Comparison of ENCODE assay signal across 2 cellular contexts in the genomic region with DNA sequence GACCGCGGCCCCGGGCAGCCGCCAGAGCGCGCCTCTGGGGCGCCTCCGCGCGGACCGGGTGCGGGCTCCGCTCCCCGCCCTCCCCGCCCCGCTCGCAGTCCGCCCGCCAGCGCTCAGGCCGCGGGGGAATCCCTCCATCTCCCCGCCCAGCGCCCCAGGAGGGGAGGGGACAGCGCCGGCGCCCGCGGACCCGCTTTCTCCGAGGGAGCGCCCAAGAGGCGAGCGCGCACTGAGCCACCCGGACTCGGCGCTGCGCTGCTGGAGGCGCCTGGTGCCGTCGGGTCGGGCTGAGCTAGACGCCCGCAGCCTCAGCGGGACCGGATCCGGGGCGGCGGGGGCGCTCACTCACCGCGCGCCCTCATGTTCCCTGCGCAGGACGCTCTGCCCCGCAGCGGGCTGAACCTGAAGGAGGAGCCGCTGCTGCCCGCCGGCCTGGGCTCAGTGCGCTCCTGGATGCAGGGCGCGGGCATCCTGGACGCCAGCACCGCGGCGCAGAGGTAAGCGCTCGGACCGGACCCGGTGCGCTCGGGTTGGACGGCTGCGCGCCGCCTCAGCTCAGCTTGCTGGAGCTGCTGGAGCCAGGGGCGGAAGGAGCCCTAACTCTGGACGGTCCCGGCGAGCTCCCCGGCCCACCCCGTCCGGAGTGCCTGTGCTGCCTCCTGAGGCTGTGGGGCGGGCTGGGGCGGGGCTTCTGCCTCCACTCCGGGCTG.
TF ChIP-seq lines count a peak whose summit lies in the region.

No MANE protein-coding gene starts in this region.

TF ChIP-seq in K562, 482 proteins besides CTCF, POLR2A, EP300 and RAD21 (continued from another document):
- TF ChIP-seq GABPB1 (CRISPR knock-in tag; IDR thresholded peaks at IDR 0.05) (no peak), CBX8 (IDR thresholded peaks at IDR 0.05; ENCODE audit: borderline replicate concordance, extremely low read depth, low read depth, low read length, poor library complexity, severe bottlenecking) (no peak), PHB (CRISPR knock-in tag; IDR thresholded peaks at IDR 0.05) (no peak), ZNF324 (CRISPR knock-in tag; IDR thresholded peaks at IDR 0.05) (no peak)

TF ChIP-seq in HepG2, 621 proteins besides CTCF, POLR2A, EP300 and RAD21 (continued from another document and continues in another):
- no peak for TF ChIP-seq TGIF2 (CRISPR knock-in tag; IDR thresholded peaks at IDR 0.05)
- no peak for TF ChIP-seq ZNF567 (CRISPR knock-in tag; IDR thresholded peaks at IDR 0.05; ENCODE audit: borderline replicate concordance)
- no peak for TF ChIP-seq MIXL1 (CRISPR knock-in tag; IDR thresholded peaks at IDR 0.05)
- no peak for TF ChIP-seq HNF1A (IDR thresholded peaks at IDR 0.05; ENCODE audit: low read depth)
- TF ChIP-seq HNF1A (CRISPR knock-in tag; IDR thresholded peaks at IDR 0.05; ENCODE audit: borderline replicate concordance) = peak; percentile 53; the same call in 1 of the 2 replicates
- 0 out of 2 replicates have a peak, but pooled peaks have one; percentile 26 for TF ChIP-seq ZNF543 (CRISPR knock-in tag; IDR thresholded peaks at IDR 0.05)
- TF ChIP-seq ZNF33B (CRISPR knock-in tag; IDR thresholded peaks at IDR 0.05) = no peak
- TF ChIP-seq SAP130 (CRISPR knock-in tag; IDR thresholded peaks at IDR 0.05; ENCODE audit: low read depth) = peak; percentile 17; the same call in 1 of the 2 replicates
- no peak for TF ChIP-seq FUBP1 (CRISPR knock-in tag; IDR thresholded peaks at IDR 0.05; ENCODE audit: borderline replicate concordance)
- TF ChIP-seq TAF1 (CRISPR knock-in tag; IDR thresholded peaks at IDR 0.05) = no peak
- TF ChIP-seq XRCC5 (optimal IDR thresholded peaks at IDR 0.05; ENCODE audit: low read length) = peak; percentile 63
- no peak for TF ChIP-seq MEF2D (CRISPR knock-in tag; IDR thresholded peaks at IDR 0.05)
- TF ChIP-seq SIX4 (CRISPR knock-in tag; IDR thresholded peaks at IDR 0.05) = no peak
- TF ChIP-seq AGO2 (optimal IDR thresholded peaks at IDR 0.05; ENCODE audit: low read depth, low read length) = peak; percentile 17
- TF ChIP-seq ZNF607 (CRISPR knock-in tag; IDR thresholded peaks at IDR 0.05; ENCODE audit: borderline replicate concordance) = no peak
- peak; percentile 48; the same call in 1 of the 2 replicates for TF ChIP-seq ZFP91 (CRISPR knock-in tag; IDR thresholded peaks at IDR 0.05; ENCODE audit: borderline replicate concordance)
- no peak for TF ChIP-seq MLX (CRISPR knock-in tag; IDR thresholded peaks at IDR 0.05)
- peak; percentile 66; the same call in 1 of the 2 replicates for TF ChIP-seq ZNF772 (CRISPR knock-in tag; IDR thresholded peaks at IDR 0.05)
- peak; percentile 74; the same call in 1 of the 2 replicates for TF ChIP-seq ZNF547 (CRISPR knock-in tag; IDR thresholded peaks at IDR 0.05)
- TF ChIP-seq ZNF337 (CRISPR knock-in tag; IDR thresholded peaks at IDR 0.05; ENCODE audit: borderline replicate concordance, low read depth) = no peak
- TF ChIP-seq ELF1 (CRISPR knock-in tag; IDR thresholded peaks at IDR 0.05) = no peak
- TF ChIP-seq SKIL (CRISPR knock-in tag; IDR thresholded peaks at IDR 0.05; ENCODE audit: borderline replicate concordance) = 0 out of 2 replicates have a peak, but pooled peaks have one; percentile 9
- 0 out of 2 replicates have a peak, but pooled peaks have one; percentile 37 for TF ChIP-seq ZNF609 (CRISPR knock-in tag; IDR thresholded peaks at IDR 0.05; ENCODE audit: borderline replicate concordance)
- no peak for TF ChIP-seq JUNB (CRISPR knock-in tag; IDR thresholded peaks at IDR 0.05; ENCODE audit: borderline replicate concordance)
- TF ChIP-seq, protein P1, sequence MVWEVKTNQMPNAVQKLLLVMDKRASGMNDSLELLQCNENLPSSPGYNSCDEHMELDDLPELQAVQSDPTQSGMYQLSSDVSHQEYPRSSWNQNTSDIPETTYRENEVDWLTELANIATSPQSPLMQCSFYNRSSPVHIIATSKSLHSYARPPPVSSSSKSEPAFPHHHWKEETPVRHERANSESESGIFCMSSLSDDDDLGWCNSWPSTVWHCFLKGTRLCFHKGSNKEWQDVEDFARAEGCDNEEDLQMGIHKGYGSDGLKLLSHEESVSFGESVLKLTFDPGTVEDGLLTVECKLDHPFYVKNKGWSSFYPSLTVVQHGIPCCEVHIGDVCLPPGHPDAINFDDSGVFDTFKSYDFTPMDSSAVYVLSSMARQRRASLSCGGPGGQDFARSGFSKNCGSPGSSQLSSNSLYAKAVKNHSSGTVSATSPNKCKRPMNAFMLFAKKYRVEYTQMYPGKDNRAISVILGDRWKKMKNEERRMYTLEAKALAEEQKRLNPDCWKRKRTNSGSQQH (CRISPR knock-in tag; IDR thresholded peaks at IDR 0.05; ENCODE audit: low read depth) = no peak
- TF ChIP-seq SCMH1 (CRISPR knock-in tag; IDR thresholded peaks at IDR 0.05; ENCODE audit: borderline replicate concordance) = no peak
- 0 out of 2 replicates have a peak, but pooled peaks have one; percentile 25 for TF ChIP-seq ZNF761 (CRISPR knock-in tag; conservative IDR thresholded peaks at IDR 0.05)
